ENCODE assay signal across 27 cellular contexts in the genomic region with DNA sequence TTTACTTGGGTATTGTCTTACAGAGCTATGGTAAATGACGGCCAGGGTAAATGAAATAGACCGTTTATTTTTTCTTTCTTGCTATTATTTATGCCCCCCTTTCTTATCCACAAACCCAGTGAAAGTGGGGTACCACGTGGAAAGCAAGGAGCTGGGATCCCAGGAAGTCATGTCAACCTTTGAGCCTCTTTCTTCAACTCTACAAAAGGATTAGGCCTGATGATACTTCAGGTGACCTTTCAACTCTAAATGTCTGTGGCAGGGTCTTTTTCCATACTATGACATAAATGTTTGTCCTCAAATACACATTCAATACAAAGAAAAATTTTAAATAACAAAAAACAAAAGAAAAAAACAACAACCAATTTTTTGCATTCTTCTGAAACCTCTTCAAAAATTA.
"Had no signal": no experiment of that assay in that cellular context is flagged by ENCODE, and none has a peak within 500 bp of the region (broad histone marks: within the 10 kb centered on the region; RNA-seq: fewer than 3 reads in every experiment).

No MANE protein-coding gene starts in this region.

- H3K27ac Mint-ChIP-seq: dendritic cell treated with granulocyte-macrophage colony-stimulating factor and Interleukin-4, amounts not matched to agents 40 ng/mL and 50 ng/mL, for 4 days; effector memory CD8-positive, alpha-beta T cell; endodermal cell had no signal

- H3K36me3 ChIP-seq: colonic mucosa, esophagus muscularis mucosa, esophagus squamous epithelium, gastrocnemius medialis, gastroesophageal sphincter, heart left ventricle had no signal

- H3K27me3 ChIP-seq: colonic mucosa, dorsolateral prefrontal cortex, esophagus muscularis mucosa, esophagus squamous epithelium, foreskin keratinocyte, gastrocnemius medialis, gastroesophageal sphincter, heart left ventricle had no signal

- ATAC-seq: effector memory CD8-positive, alpha-beta T cell; esophagus mucosa; foreskin keratinocyte; gastrocnemius medialis; gastroesophageal sphincter; heart left ventricle had no signal

- DNase-seq: colonic mucosa; cortex of kidney; dermis blood vessel endothelial cell; dorsolateral prefrontal cortex; effector CD4-positive, alpha-beta T cell; effector CD8-positive, alpha-beta T cell; effector memory CD4-positive, alpha-beta T cell; effector memory CD8-positive, alpha-beta T cell; endodermal cell; erythroblast; esophagus squamous epithelium; foreskin keratinocyte; foreskin melanocyte; gastrocnemius medialis; glutamatergic neuron; head of caudate nucleus; heart left ventricle had no signal

- H3K4me3 ChIP-seq: colonic mucosa, coronary artery, dorsolateral prefrontal cortex, esophagus muscularis mucosa, esophagus squamous epithelium, gastrocnemius medialis, gastroesophageal sphincter, heart left ventricle had no signal

- H3K27ac ChIP-seq: colonic mucosa, coronary artery, epithelial cell of prostate, esophagus muscularis mucosa, esophagus squamous epithelium, foreskin keratinocyte, gastrocnemius medialis, gastroesophageal sphincter, heart left ventricle had no signal

- H3K9me3 ChIP-seq: colonic mucosa, esophagus muscularis mucosa, esophagus squamous epithelium, gastrocnemius medialis, gastroesophageal sphincter, heart left ventricle had no signal

- H3K4me3 Mint-ChIP-seq: dendritic cell treated with granulocyte-macrophage colony-stimulating factor and Interleukin-4, amounts not matched to agents 40 ng/mL and 50 ng/mL, for 4 days; effector memory CD8-positive, alpha-beta T cell; endodermal cell had no signal

- H3K27me3 Mint-ChIP-seq: dendritic cell treated with granulocyte-macrophage colony-stimulating factor and Interleukin-4, amounts not matched to agents 40 ng/mL and 50 ng/mL, for 4 days had no signal

- FAIRE-seq: colon, endometrium, endothelial cell of umbilical vein, frontal cortex had no signal

- H3K9me3 Mint-ChIP-seq: dendritic cell treated with granulocyte-macrophage colony-stimulating factor and Interleukin-4, amounts not matched to agents 40 ng/mL and 50 ng/mL, for 4 days; effector memory CD8-positive, alpha-beta T cell; endodermal cell had no signal

- H3K4me1 ChIP-seq: colonic mucosa, esophagus squamous epithelium, foreskin keratinocyte, gastrocnemius medialis, gastroesophageal sphincter had no signal
